In genomic region chr7:132030883-132031282, GRCh38 we compare ENCODE assay signal across 14 cellular contexts.
"Had no signal": no experiment of that assay in that cellular context is flagged by ENCODE, and none has a peak within 500 bp of the region (broad histone marks: within the 10 kb centered on the region; RNA-seq: fewer than 3 reads in every experiment).

No MANE protein-coding gene starts in this region.

- ATAC-seq: activated naive CD4-positive, alpha-beta T cell treated with anti-CD3 and anti-CD28 coated beads, Interleukin-2, amount 50 U/mL, for 72 hours; gastrocnemius medialis; naive thymus-derived CD8-positive, alpha-beta T cell; right lobe of liver; stimulated activated naive B cell treated with anti-CD40 and anti-IgM and Interleukin-4, amounts not matched to agents 10 μg/mL and 1 μg/mL and 100 μg/mL, for 72 hours; T-helper 17 cell had no signal

- DNase-seq: activated CD4-positive, alpha-beta T cell treated with anti-CD3 and anti-CD28 coated beads, Interleukin-2, amount 50 U/mL, for 1 hour; activated CD4-positive, CD25-positive, alpha-beta regulatory T cell; activated effector memory CD4-positive, alpha-beta T cell treated with anti-CD3 and anti-CD28 coated beads, Interleukin-2, amount 50 U/mL, for 16 hours; activated T-cell treated with anti-CD3 and anti-CD28 coated beads, Interleukin-2, amount 50 U/mL, for 1 hour; amygdala; gastrocnemius medialis; heart right ventricle; islet precursor cell; naive thymus-derived CD8-positive, alpha-beta T cell; right lobe of liver; stimulated activated naive B cell treated with anti-CD40 and anti-IgM and Interleukin-4, amounts not matched to agents 10 μg/mL and 1 μg/mL and 100 μg/mL, for 72 hours; T-helper 17 cell had no signal

- H3K27ac ChIP-seq: gastrocnemius medialis, prostate gland, right lobe of liver had no signal

- H3K4me1 ChIP-seq: gastrocnemius medialis, right lobe of liver had no signal

- H3K27me3 ChIP-seq: gastrocnemius medialis, heart right ventricle, right lobe of liver had no signal

- H3K9me3 ChIP-seq: gastrocnemius medialis, heart right ventricle, prostate gland, right lobe of liver had no signal

- H3K36me3 ChIP-seq: gastrocnemius medialis, heart right ventricle, prostate gland, right lobe of liver had no signal

- H3K9me3 Mint-ChIP-seq: activated naive CD4-positive, alpha-beta T cell treated with anti-CD3 and anti-CD28 coated beads, Interleukin-2, amount 50 U/mL, for 72 hours had no signal

- H3K4me3 ChIP-seq: gastrocnemius medialis, heart right ventricle, prostate gland, right lobe of liver had no signal

- H3K36me3 Mint-ChIP-seq: activated naive CD4-positive, alpha-beta T cell treated with anti-CD3 and anti-CD28 coated beads, Interleukin-2, amount 50 U/mL, for 72 hours; naive thymus-derived CD8-positive, alpha-beta T cell; stimulated activated naive B cell treated with anti-CD40 and anti-IgM and Interleukin-4, amounts not matched to agents 10 μg/mL and 1 μg/mL and 100 μg/mL, for 72 hours had no signal

- H3K27ac Mint-ChIP-seq: activated naive CD4-positive, alpha-beta T cell treated with anti-CD3 and anti-CD28 coated beads, Interleukin-2, amount 50 U/mL, for 72 hours; naive thymus-derived CD8-positive, alpha-beta T cell; stimulated activated naive B cell treated with anti-CD40 and anti-IgM and Interleukin-4, amounts not matched to agents 10 μg/mL and 1 μg/mL and 100 μg/mL, for 72 hours; T-helper 17 cell had no signal

- H3K4me1 Mint-ChIP-seq: naive thymus-derived CD8-positive, alpha-beta T cell; stimulated activated naive B cell treated with anti-CD40 and anti-IgM and Interleukin-4, amounts not matched to agents 10 μg/mL and 1 μg/mL and 100 μg/mL, for 72 hours; T-helper 17 cell had no signal

- H3K4me3 Mint-ChIP-seq: naive thymus-derived CD8-positive, alpha-beta T cell; stimulated activated naive B cell treated with anti-CD40 and anti-IgM and Interleukin-4, amounts not matched to agents 10 μg/mL and 1 μg/mL and 100 μg/mL, for 72 hours; T-helper 17 cell had no signal
